Comparison of ENCODE assay signal across 24 cellular contexts in genomic region chr10:131445623-131446022, GRCh38.
DNase-seq lines count a peak whose midpoint lies in the region; ATAC-seq, FAIRE-seq and TF ChIP-seq lines count a peak whose summit lies in the region.
"Had no signal": no experiment of that assay in that cellular context is flagged by ENCODE, and none has a peak within 500 bp of the region (broad histone marks: within the 10 kb centered on the region; RNA-seq: fewer than 3 reads in every experiment).

No MANE protein-coding gene starts in this region.

- TF ChIP-seq EP300 in HepG2 (IDR thresholded peaks at IDR 0.05; ENCODE audit: low read depth in 2 of 2, low read length in 2 of 2) (no peak), HepG2 (CRISPR knock-in tag; IDR thresholded peaks at IDR 0.05; ENCODE audit: borderline replicate concordance) (no peak)

- in situ Hi-C loops in HepG2 (cut with HindIII; ENCODE audit: extremely low pct_ligation_motif_present, low pct_unique_long_range_greater_than_20kb) = no loop called here

- TF ChIP-seq POLR2A in HepG2 (IDR thresholded peaks at IDR 0.05; ENCODE audit: insufficient read depth in 1 of 2, low read depth in 2 of 2, low read length in 2 of 2) = no peak

- H3K4me1 ChIP-seq in endodermal cell (ENCODE audit: control insufficient read depth, insufficient read depth, low read length) (no peaks in the 10 kb centered on the region), upper lobe of right lung (no peaks in the 10 kb centered on the region), HepG2 (ENCODE audit: insufficient read depth, low read length) (no peaks in the 10 kb centered on the region)
- H3K4me1 ChIP-seq: Caco-2 had no signal

- no peak overlapping the region for H3K4me3 Mint-ChIP-seq in endodermal cell
- H3K4me3 Mint-ChIP-seq in effector memory CD8-positive, alpha-beta T cell = no peak overlapping the region
- H3K4me3 Mint-ChIP-seq: B cell; CD4-positive, CD25-positive, alpha-beta regulatory T cell; CD8-positive, alpha-beta T cell had no signal

- H3K27ac ChIP-seq in endodermal cell (ENCODE audit: low read depth, low read length) = no peak overlapping the region
- H3K27ac ChIP-seq in upper lobe of right lung = no peak overlapping the region
- no peak overlapping the region for H3K27ac ChIP-seq in HepG2 (ENCODE audit: extremely low read length, insufficient read depth, low read length)
- H3K27ac ChIP-seq: 22Rv1, BLaER1, C4-2B, GM23248 had no signal

- no peak for TF ChIP-seq CTCF in endodermal cell (conservative IDR thresholded peaks at IDR 0.05)
- TF ChIP-seq CTCF in upper lobe of right lung (IDR thresholded peaks at IDR 0.05) = no peak
- no peak for TF ChIP-seq CTCF in HepG2 (CRISPR knock-in tag; IDR thresholded peaks at IDR 0.05)

- H3K79me2 ChIP-seq in HepG2 (ENCODE audit: insufficient read depth, low read length) = no peaks in the 10 kb centered on the region

- H3K27me3 ChIP-seq in endodermal cell (ENCODE audit: control insufficient read depth, insufficient read depth, low read length, poor library complexity, severe bottlenecking) = no peaks in the 10 kb centered on the region
- H3K27me3 ChIP-seq in upper lobe of right lung = peaks cover 6% of the 10 kb centered on the region
- H3K27me3 ChIP-seq in HepG2 (ENCODE audit: control insufficient read depth in 1 of 2, insufficient read depth in 2 of 2, low read length in 2 of 2) = peaks cover 1 to 27% of the 10 kb centered on the region in 2 experiments; a peak in 4 of 5 replicates
- H3K27me3 ChIP-seq: BLaER1 had no signal

- ATAC-seq in upper lobe of right lung (no peak), HepG2 (no peak), HG02884 (IDR thresholded peaks at IDR 0.05; ENCODE audit: unreplicated experiment) (no peak)
- no peak for ATAC-seq in effector memory CD8-positive, alpha-beta T cell (replicated peaks)
- ATAC-seq: CD8-positive, alpha-beta T cell had no signal

- no peaks in the 10 kb centered on the region for H3K36me3 Mint-ChIP-seq in endodermal cell (ENCODE audit: low read depth)
- no peaks in the 10 kb centered on the region for H3K36me3 Mint-ChIP-seq in effector memory CD8-positive, alpha-beta T cell (ENCODE audit: insufficient read depth)
- H3K36me3 Mint-ChIP-seq: CD4-positive, CD25-positive, alpha-beta regulatory T cell; CD8-positive, alpha-beta T cell had no signal

- CTCF ChIA-PET in HepG2 (lab: Yijun Ruan, JAX; ENCODE audit: low intra/inter-chr PET ratio, low total read pairs) = no interaction called here

- FAIRE-seq in HepG2 (lab: Jason Lieb, UNC) = no peak
- FAIRE-seq: A204.1, G401.6, GM12892, H1 had no signal

- H4K20me1 ChIP-seq in HepG2 (ENCODE audit: insufficient read depth, low read length) = 0 out of 2 replicates have a peak, but pooled peaks cover 3% of the 10 kb centered on the region
- H4K20me1 ChIP-seq: BLaER1 had no signal

- H3K9me3 Mint-ChIP-seq in endodermal cell = no peaks in the 10 kb centered on the region
- H3K9me3 Mint-ChIP-seq in effector memory CD8-positive, alpha-beta T cell = no peaks in the 10 kb centered on the region
- H3K9me3 Mint-ChIP-seq: CD8-positive, alpha-beta T cell had no signal

- no TSS peak for BruUV-seq in HepG2 (replicated peaks; lab: Mats Ljungman, UMichigan)

- intact Hi-C loops in upper lobe of right lung (cut with DNase I) = no loop called here
- intact Hi-C loops in HepG2 (cut with micrococcal nuclease; ENCODE audit: unreplicated experiment) = no loop called here

- H3K36me3 ChIP-seq in endodermal cell (ENCODE audit: control insufficient read depth, insufficient read depth, low read length) (no peaks in the 10 kb centered on the region), upper lobe of right lung (no peaks in the 10 kb centered on the region), HepG2 (replicated peaks in 1 of 2; ENCODE audit: control insufficient read depth in 1 of 2, insufficient read depth in 2 of 2, low read length in 2 of 2) (no peaks in the 10 kb centered on the region)
- H3K36me3 ChIP-seq: BLaER1 had no signal

- H3K9me3 ChIP-seq in endodermal cell (ENCODE audit: control insufficient read depth, low read length) = no peaks in the 10 kb centered on the region
- no peaks in the 10 kb centered on the region for H3K9me3 ChIP-seq in upper lobe of right lung
- no peaks in the 10 kb centered on the region for H3K9me3 ChIP-seq in HepG2 (ENCODE audit: low read length)
- H3K9me3 ChIP-seq: BLaER1, Caco-2 had no signal

- H3K27ac Mint-ChIP-seq in endodermal cell = no peak overlapping the region
- no peak overlapping the region for H3K27ac Mint-ChIP-seq in effector memory CD8-positive, alpha-beta T cell
- H3K27ac Mint-ChIP-seq: B cell; CD4-positive, CD25-positive, alpha-beta regulatory T cell; CD8-positive, alpha-beta T cell had no signal

- peak; percentile 7 for DNase-seq in activated CD8-positive, alpha-beta memory T cell treated with anti-CD3 and anti-CD28 coated beads for 24 hours
- DNase-seq in activated CD8-positive, alpha-beta memory T cell treated with anti-CD3 and anti-CD28 coated beads, Interleukin-2, amount 50 U/mL, for 4 hours = no peak
- peak; percentile 24 for DNase-seq in endodermal cell
- DNase-seq in mesenteric fat pad (ENCODE audit: low spot score) = peak; percentile 87
- peak; percentile 33 for DNase-seq in upper lobe of right lung
- DNase-seq in HepG2 (ENCODE audit: low spot score) = no peak
- no peak for DNase-seq in effector memory CD8-positive, alpha-beta T cell
- DNase-seq: Caco-2; CD4-positive, CD25-positive, alpha-beta regulatory T cell; CD8-positive, alpha-beta T cell; DMS153; DND-41; GM23248; H7; HCEC 1CT had no signal

- no peak overlapping the region for H2AFZ ChIP-seq in HepG2 (ENCODE audit: low read length)
- H2AFZ ChIP-seq: GM23248 had no signal

- no peaks in the 10 kb centered on the region for H3K27me3 Mint-ChIP-seq in endodermal cell (ENCODE audit: insufficient read depth)
- H3K27me3 Mint-ChIP-seq in effector memory CD8-positive, alpha-beta T cell = peaks cover 0 to 13% of the 10 kb centered on the region in 2 donors

- no peak overlapping the region for H3K4me2 ChIP-seq in HepG2 (ENCODE audit: low read depth, low read length)
- H3K4me2 ChIP-seq: BLaER1 had no signal

- H3K9ac ChIP-seq in endodermal cell (ENCODE audit: extremely low read depth, low read length, poor library complexity, severe bottlenecking) = no peak overlapping the region
- no peak overlapping the region for H3K9ac ChIP-seq in HepG2 (ENCODE audit: insufficient read depth, low read depth, low read length)
- H3K9ac ChIP-seq: BLaER1, GM23248 had no signal

- no peaks in the 10 kb centered on the region for H3K4me1 Mint-ChIP-seq in endodermal cell
- no peaks in the 10 kb centered on the region for H3K4me1 Mint-ChIP-seq in effector memory CD8-positive, alpha-beta T cell (ENCODE audit: low read depth in 2 of 2)
- H3K4me1 Mint-ChIP-seq: B cell; CD4-positive, CD25-positive, alpha-beta regulatory T cell had no signal

- TF ChIP-seq RAD21 in HepG2 (CRISPR knock-in tag; IDR thresholded peaks at IDR 0.05) = no peak

- POLR2A ChIA-PET in HepG2 (lab: Yijun Ruan, JAX) = no interaction called here

- H3K4me3 ChIP-seq in endodermal cell (ENCODE audit: low read length) = no peak overlapping the region
- no peak overlapping the region for H3K4me3 ChIP-seq in upper lobe of right lung
- H3K4me3 ChIP-seq in HepG2 (replicated peaks in 1 of 3; ENCODE audit: insufficient read depth in 1 of 3, low read depth in 2 of 3, low read length in 3 of 3) = no peak overlapping the region
- H3K4me3 ChIP-seq: BLaER1, GM23248 had no signal

- WGBS in endodermal cell (ENCODE audit: insufficient coverage in 1 of 2, insufficient read length in 1 of 2), 2 experiments = 82 to 90% methylated on average over 3 to 7 of the region's 8 CpGs
- 10% methylated on average over 6 of the region's 8 CpGs for WGBS in HepG2 (ENCODE audit: low lambda C conversion rate)

TF ChIP-seq in HepG2, 621 proteins besides CTCF, POLR2A, EP300 and RAD21:
- TF ChIP-seq ZNF841 (CRISPR knock-in tag; IDR thresholded peaks at IDR 0.05; ENCODE audit: borderline replicate concordance) (no peak), RBM39 (IDR thresholded peaks at IDR 0.05; ENCODE audit: low read depth, low read length, poor library complexity, severe bottlenecking) (no peak), KLF15 (CRISPR knock-in tag; IDR thresholded peaks at IDR 0.05; ENCODE audit: borderline replicate concordance) (no peak), SRSF1 (optimal IDR thresholded peaks at IDR 0.05; ENCODE audit: low read depth, low read length) (no peak), ZSCAN29 (CRISPR knock-in tag; conservative IDR thresholded peaks at IDR 0.05) (no peak), ZNF256 (CRISPR knock-in tag; conservative IDR thresholded peaks at IDR 0.05) (no peak)
- TF ChIP-seq, protein P1, sequence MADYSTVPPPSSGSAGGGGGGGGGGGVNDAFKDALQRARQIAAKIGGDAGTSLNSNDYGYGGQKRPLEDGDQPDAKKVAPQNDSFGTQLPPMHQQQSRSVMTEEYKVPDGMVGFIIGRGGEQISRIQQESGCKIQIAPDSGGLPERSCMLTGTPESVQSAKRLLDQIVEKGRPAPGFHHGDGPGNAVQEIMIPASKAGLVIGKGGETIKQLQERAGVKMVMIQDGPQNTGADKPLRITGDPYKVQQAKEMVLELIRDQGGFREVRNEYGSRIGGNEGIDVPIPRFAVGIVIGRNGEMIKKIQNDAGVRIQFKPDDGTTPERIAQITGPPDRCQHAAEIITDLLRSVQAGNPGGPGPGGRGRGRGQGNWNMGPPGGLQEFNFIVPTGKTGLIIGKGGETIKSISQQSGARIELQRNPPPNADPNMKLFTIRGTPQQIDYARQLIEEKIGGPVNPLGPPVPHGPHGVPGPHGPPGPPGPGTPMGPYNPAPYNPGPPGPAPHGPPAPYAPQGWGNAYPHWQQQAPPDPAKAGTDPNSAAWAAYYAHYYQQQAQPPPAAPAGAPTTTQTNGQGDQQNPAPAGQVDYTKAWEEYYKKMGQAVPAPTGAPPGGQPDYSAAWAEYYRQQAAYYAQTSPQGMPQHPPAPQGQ (CRISPR knock-in tag; IDR thresholded peaks at IDR 0.05; ENCODE audit: borderline replicate concordance) = no peak
TF ChIP-seq in HepG2: peak in this region for 0.

Comparison
In these comparisons a context has a peak if more than half of its experiments do, and no peak if none do; other contexts are left out.
1. DNase-seq: peak in activated CD8-positive, alpha-beta memory T cell treated with anti-CD3 and anti-CD28 coated beads for 24 hours (single experiment), endodermal cell (single experiment), mesenteric fat pad (single experiment) and upper lobe of right lung (single experiment); none in activated CD8-positive, alpha-beta memory T cell treated with anti-CD3 and anti-CD28 coated beads, Interleukin-2, amount 50 U/mL, for 4 hours (single experiment), HepG2 (single experiment) and effector memory CD8-positive, alpha-beta T cell (0 of 3).